14 cellular contexts compared by ENCODE assay signal in the genomic region with DNA sequence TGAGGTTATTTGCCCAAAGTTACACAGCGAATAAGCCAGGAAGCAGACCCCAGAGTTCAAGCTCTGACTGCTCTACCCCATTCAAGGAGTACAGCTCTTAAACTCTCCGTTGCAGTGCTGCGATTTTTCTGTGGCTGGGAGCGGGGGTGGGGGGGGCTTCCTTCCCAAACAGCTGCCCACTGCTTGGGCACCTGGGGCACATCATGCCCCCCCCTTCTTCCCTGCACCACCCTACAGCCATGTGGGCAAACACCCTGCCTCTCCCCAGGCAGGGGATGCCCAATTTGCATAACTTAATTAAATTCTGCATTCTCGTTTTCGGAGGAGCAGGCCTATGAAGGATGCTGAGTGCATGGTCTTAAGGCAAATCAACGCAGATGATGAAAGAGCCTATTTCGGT.
A peak's percentile ranks its signal among the peaks of the same experiment; 100 is the strongest.
DNase-seq lines count a peak whose midpoint lies in the region; ATAC-seq and TF ChIP-seq lines count a peak whose summit lies in the region.
"Had no signal": no experiment of that assay in that cellular context is flagged by ENCODE, and none has a peak within 500 bp of the region (broad histone marks: within the 10 kb centered on the region; RNA-seq: fewer than 3 reads in every experiment).

No MANE protein-coding gene starts in this region.

- H4K20me1 ChIP-seq in neural cell (ENCODE audit: insufficient read depth): no peaks in the 10 kb centered on the region

- H2AFZ ChIP-seq in neural cell (ENCODE audit: low read depth, low read length): no peak overlapping the region

- no peaks in the 10 kb centered on the region for H3K4me1 Mint-ChIP-seq in activated CD4-positive, alpha-beta memory T cell treated with anti-CD3 and anti-CD28 coated beads for 36 hours (ENCODE audit: low read depth)
- no peaks in the 10 kb centered on the region for H3K4me1 Mint-ChIP-seq in activated CD8-positive, alpha-beta memory T cell treated with anti-CD3 and anti-CD28 coated beads, Interleukin-2, amount 10 ng/mL, durations not matched to agents 7 days and 5 days
- H3K4me1 Mint-ChIP-seq: B cell had no signal

- no peak overlapping the region for H3K27ac Mint-ChIP-seq in activated CD4-positive, alpha-beta memory T cell treated with anti-CD3 and anti-CD28 coated beads for 36 hours
- no peak overlapping the region for H3K27ac Mint-ChIP-seq in activated CD8-positive, alpha-beta memory T cell treated with anti-CD3 and anti-CD28 coated beads, Interleukin-2, amount 10 ng/mL, durations not matched to agents 7 days and 5 days
- H3K27ac Mint-ChIP-seq: B cell; CD4-positive, alpha-beta T cell had no signal

- peaks cover 5% of the 10 kb centered on the region for H3K27me3 Mint-ChIP-seq in activated CD4-positive, alpha-beta memory T cell treated with anti-CD3 and anti-CD28 coated beads for 36 hours
- no peaks in the 10 kb centered on the region for H3K27me3 Mint-ChIP-seq in activated CD8-positive, alpha-beta memory T cell treated with anti-CD3 and anti-CD28 coated beads, Interleukin-2, amount 10 ng/mL, durations not matched to agents 7 days and 5 days

- H3K36me3 ChIP-seq in neural cell (ENCODE audit: insufficient read depth, low read length): no peaks in the 10 kb centered on the region
- no peaks in the 10 kb centered on the region for H3K36me3 ChIP-seq in mucosa of descending colon (ENCODE audit: low read depth)

- H3K27ac ChIP-seq in neural cell (ENCODE audit: low read length): peak overlapping the region; percentile 89

- TF ChIP-seq CTCF in neural cell (IDR thresholded peaks at IDR 0.05; ENCODE audit: poor library complexity, severe bottlenecking) (no peak), mucosa of descending colon (IDR thresholded peaks at IDR 0.05) (no peak)

- CTCF ChIA-PET in activated CD4-positive, alpha-beta memory T cell treated with anti-CD3 and anti-CD28 coated beads for 36 hours (lab: Charles Lee): no interaction called here
- CTCF ChIA-PET in activated CD8-positive, alpha-beta memory T cell treated with anti-CD3 and anti-CD28 coated beads, Interleukin-2, amount 10 ng/mL, durations not matched to agents 7 days and 5 days (lab: Charles Lee): no interaction called here

- H3K9ac ChIP-seq in neural cell (ENCODE audit: low read length): peak overlapping the region; percentile 67

- H3F3A ChIP-seq in neural cell (ENCODE audit: insufficient read depth, low read length, poor library complexity, severe bottlenecking): peaks cover 14% of the 10 kb centered on the region

- POLR2A ChIA-PET in activated CD4-positive, alpha-beta memory T cell treated with anti-CD3 and anti-CD28 coated beads for 36 hours (lab: Charles Lee): no interaction called here

- TF ChIP-seq EP300 in neural cell (conservative IDR thresholded peaks at IDR 0.05; ENCODE audit: poor library complexity, severe bottlenecking): no peak

- no peak for ATAC-seq in activated CD8-positive, alpha-beta memory T cell treated with anti-CD3 and anti-CD28 coated beads, Interleukin-2, amount 10 ng/mL, durations not matched to agents 7 days and 5 days
- ATAC-seq in mucosa of descending colon: no peak
- ATAC-seq: HCT116 had no signal

- no peaks in the 10 kb centered on the region for H3K79me2 ChIP-seq in neural cell (replicated peaks; ENCODE audit: insufficient read depth, low read length)

- H3K4me3 ChIP-seq in neural cell (ENCODE audit: low read length): peak overlapping the region; percentile 58
- H3K4me3 ChIP-seq in mucosa of descending colon: no peak overlapping the region

- H3K4me3 Mint-ChIP-seq in activated CD4-positive, alpha-beta memory T cell treated with anti-CD3 and anti-CD28 coated beads for 36 hours: no peak overlapping the region
- no peak overlapping the region for H3K4me3 Mint-ChIP-seq in activated CD8-positive, alpha-beta memory T cell treated with anti-CD3 and anti-CD28 coated beads, Interleukin-2, amount 10 ng/mL, durations not matched to agents 7 days and 5 days
- H3K4me3 Mint-ChIP-seq: B cell; CD4-positive, alpha-beta T cell had no signal

- H3K9me3 Mint-ChIP-seq in activated CD4-positive, alpha-beta memory T cell treated with anti-CD3 and anti-CD28 coated beads for 36 hours: no peaks in the 10 kb centered on the region
- H3K9me3 Mint-ChIP-seq in activated CD8-positive, alpha-beta memory T cell treated with anti-CD3 and anti-CD28 coated beads, Interleukin-2, amount 10 ng/mL, durations not matched to agents 7 days and 5 days (ENCODE audit: low read depth): no peaks in the 10 kb centered on the region
- H3K9me3 Mint-ChIP-seq: CD4-positive, alpha-beta T cell had no signal

- intact Hi-C loops in activated CD4-positive, alpha-beta memory T cell treated with anti-CD3 and anti-CD28 coated beads for 36 hours (cut with micrococcal nuclease): no loop called here
- intact Hi-C loops in mucosa of descending colon (cut with DNase I, micrococcal nuclease): no loop called here

- no peaks in the 10 kb centered on the region for H3K36me3 Mint-ChIP-seq in activated CD4-positive, alpha-beta memory T cell treated with anti-CD3 and anti-CD28 coated beads for 36 hours
- H3K36me3 Mint-ChIP-seq in activated CD8-positive, alpha-beta memory T cell treated with anti-CD3 and anti-CD28 coated beads, Interleukin-2, amount 10 ng/mL, durations not matched to agents 7 days and 5 days: no peaks in the 10 kb centered on the region

- H3K9me3 ChIP-seq in neural cell (ENCODE audit: low read length) (no peaks in the 10 kb centered on the region), mucosa of descending colon (no peaks in the 10 kb centered on the region)

- no peaks in the 10 kb centered on the region for H3K9me2 ChIP-seq in neural cell (ENCODE audit: insufficient read depth, low read length)

- peak; percentile 1 for DNase-seq in D341Med (ENCODE audit: low spot score)
- peak; percentile 94 for DNase-seq in NCI-H526 treated with DMSO at 0.1 percent for 48 hours (lab: John Stamatoyannopoulos, UW)
- peak; percentile 32 for DNase-seq in ecto neural progenitor cell (ENCODE audit: low spot score)
- no peak for DNase-seq in NCI-H226
- DNase-seq in activated CD4-positive, alpha-beta memory T cell treated with anti-CD3 and anti-CD28 coated beads for 36 hours: no peak
- no peak for DNase-seq in activated CD8-positive, alpha-beta memory T cell treated with anti-CD3 and anti-CD28 coated beads, Interleukin-2, amount 10 ng/mL, durations not matched to agents 7 days and 5 days
- no peak for DNase-seq in mucosa of descending colon
- DNase-seq: ACHN; C1 segment of cervical spinal cord; CD4-positive, alpha-beta T cell; GF-D8 had no signal

- no peak for TF ChIP-seq RAD21 in neural cell (conservative IDR thresholded peaks at IDR 0.05)

- H3K4me2 ChIP-seq in neural cell (ENCODE audit: low read length): peak overlapping the region; percentile 90

- no peaks in the 10 kb centered on the region for H3K4me1 ChIP-seq in mucosa of descending colon (ENCODE audit: low read depth)

- no peaks in the 10 kb centered on the region for H3K27me3 ChIP-seq in neural cell (ENCODE audit: insufficient read depth, low read depth, low read length)

TF ChIP-seq in neural cell, 6 proteins besides CTCF, POLR2A, EP300 and RAD21:
- TF ChIP-seq SMC3 (conservative IDR thresholded peaks at IDR 0.05; ENCODE audit: poor library complexity): no peak
- TF ChIP-seq TAF1 (IDR thresholded peaks at IDR 0.05; ENCODE audit: low read depth): no peak
- TF ChIP-seq, protein P1, sequence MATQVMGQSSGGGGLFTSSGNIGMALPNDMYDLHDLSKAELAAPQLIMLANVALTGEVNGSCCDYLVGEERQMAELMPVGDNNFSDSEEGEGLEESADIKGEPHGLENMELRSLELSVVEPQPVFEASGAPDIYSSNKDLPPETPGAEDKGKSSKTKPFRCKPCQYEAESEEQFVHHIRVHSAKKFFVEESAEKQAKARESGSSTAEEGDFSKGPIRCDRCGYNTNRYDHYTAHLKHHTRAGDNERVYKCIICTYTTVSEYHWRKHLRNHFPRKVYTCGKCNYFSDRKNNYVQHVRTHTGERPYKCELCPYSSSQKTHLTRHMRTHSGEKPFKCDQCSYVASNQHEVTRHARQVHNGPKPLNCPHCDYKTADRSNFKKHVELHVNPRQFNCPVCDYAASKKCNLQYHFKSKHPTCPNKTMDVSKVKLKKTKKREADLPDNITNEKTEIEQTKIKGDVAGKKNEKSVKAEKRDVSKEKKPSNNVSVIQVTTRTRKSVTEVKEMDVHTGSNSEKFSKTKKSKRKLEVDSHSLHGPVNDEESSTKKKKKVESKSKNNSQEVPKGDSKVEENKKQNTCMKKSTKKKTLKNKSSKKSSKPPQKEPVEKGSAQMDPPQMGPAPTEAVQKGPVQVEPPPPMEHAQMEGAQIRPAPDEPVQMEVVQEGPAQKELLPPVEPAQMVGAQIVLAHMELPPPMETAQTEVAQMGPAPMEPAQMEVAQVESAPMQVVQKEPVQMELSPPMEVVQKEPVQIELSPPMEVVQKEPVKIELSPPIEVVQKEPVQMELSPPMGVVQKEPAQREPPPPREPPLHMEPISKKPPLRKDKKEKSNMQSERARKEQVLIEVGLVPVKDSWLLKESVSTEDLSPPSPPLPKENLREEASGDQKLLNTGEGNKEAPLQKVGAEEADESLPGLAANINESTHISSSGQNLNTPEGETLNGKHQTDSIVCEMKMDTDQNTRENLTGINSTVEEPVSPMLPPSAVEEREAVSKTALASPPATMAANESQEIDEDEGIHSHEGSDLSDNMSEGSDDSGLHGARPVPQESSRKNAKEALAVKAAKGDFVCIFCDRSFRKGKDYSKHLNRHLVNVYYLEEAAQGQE (IDR thresholded peaks at IDR 0.05; ENCODE audit: borderline replicate concordance): no peak
- no peak for TF ChIP-seq MXI1 (conservative IDR thresholded peaks at IDR 0.05; ENCODE audit: poor library complexity, severe bottlenecking)
- TF ChIP-seq EZH2 (IDR thresholded peaks at IDR 0.05; ENCODE audit: borderline replicate concordance, insufficient read depth, low read length, poor library complexity, severe bottlenecking): no peak
- no peak for TF ChIP-seq POLR2AphosphoS5 (IDR thresholded peaks at IDR 0.05)

Comparison
In these comparisons a context has a peak if more than half of its experiments do, and no peak if none do; other contexts are left out.
1. DNase-seq: peak in D341Med (single experiment), NCI-H526 treated with DMSO at 0.1 percent for 48 hours (single experiment) and ecto neural progenitor cell (single experiment); none in NCI-H226 (single experiment), activated CD4-positive, alpha-beta memory T cell treated with anti-CD3 and anti-CD28 coated beads for 36 hours (single experiment), activated CD8-positive, alpha-beta memory T cell treated with anti-CD3 and anti-CD28 coated beads, Interleukin-2, amount 10 ng/mL, durations not matched to agents 7 days and 5 days (single experiment) and mucosa of descending colon (0 of 3).